In genomic region chr18:46917808-46918600, GRCh38 we compare ENCODE assay signal across 8 cellular contexts. TPM values are rescaled to one million over a fixed set of nuclear protein-coding genes. Genes with fewer than 3 reads are reported as not detected.
DNase-seq lines count a peak whose midpoint lies in the region; ATAC-seq and TF ChIP-seq lines count a peak whose summit lies in the region.

No MANE protein-coding gene starts in this region.

- no peaks in the 10 kb centered on the region for H3K27me3 ChIP-seq in SJCRH30
- H3K27me3 ChIP-seq in lung (ENCODE audit: control insufficient read depth, insufficient read depth): no peaks in the 10 kb centered on the region
- no peaks in the 10 kb centered on the region for H3K27me3 ChIP-seq in testis

- ATAC-seq in HG03025 (IDR thresholded peaks at IDR 0.05; ENCODE audit: low FRiP score, unreplicated experiment) (peak; percentile 13), lung (ENCODE audit: insufficient read depth, low FRiP score) (no peak)

- H3K4me1 ChIP-seq in SJCRH30 (peaks cover 3% of the 10 kb centered on the region; the same call in 1 of the 2 replicates), lung (ENCODE audit: control insufficient read depth in 2 of 2, insufficient read depth in 2 of 2, low read length in 2 of 2) (peaks cover 2 to 11% of the 10 kb centered on the region in 2 donors), testis (no peaks in the 10 kb centered on the region)

- 21 to 30% methylated on average over 33 of the region's 33 CpGs for WGBS in lung, 2 donors
- WGBS in testis, 2 donors: 18 to 20% methylated on average over 29 to 33 of the region's 33 CpGs

- intact Hi-C loops in testis (cut with DNase I; ENCODE audit: low total_unique reads): no loop called here

- H3K4me3 ChIP-seq in SJCRH30 (peak overlapping the region; percentile 88), lung (peak overlapping the region; percentile 96), testis (peak overlapping the region; percentile 74 to 96)

- H3K9me3 ChIP-seq in SJCRH30 (replicated peaks) (no peaks in the 10 kb centered on the region), lung (ENCODE audit: control insufficient read depth in 2 of 2, insufficient read depth in 1 of 2, low read length in 1 of 2) (no peaks in the 10 kb centered on the region), testis (no peaks in the 10 kb centered on the region)

- peak; percentile 21 for DNase-seq in A172 (ENCODE audit: low spot score)
- peak; percentile 78 for DNase-seq in ELF-1 (ENCODE audit: low read depth, low spot score)
- peak; percentile 35 to 58 for DNase-seq in SJCRH30
- DNase-seq in dedifferentiated amniotic fluid mesenchymal stem cell (ENCODE audit: extremely low spot score): peak; percentile 20
- peak; percentile 33 for DNase-seq in lung (ENCODE audit: low spot score)
- DNase-seq in testis: peak; percentile 60
- no peak for DNase-seq in NCI-H748 (lab: John Stamatoyannopoulos, UW; ENCODE audit: unreplicated experiment)

- H3K27ac ChIP-seq in SJCRH30 (peak overlapping the region; percentile 85), lung (ENCODE audit: low read depth in 1 of 2, low read length in 1 of 2) (peak overlapping the region; percentile 82 to 95), testis (peak overlapping the region; percentile 61 to 94)

- H3K36me3 ChIP-seq in SJCRH30: no peaks in the 10 kb centered on the region
- no peaks in the 10 kb centered on the region for H3K36me3 ChIP-seq in lung (ENCODE audit: control insufficient read depth in 2 of 2, insufficient read depth in 2 of 2, low read length in 2 of 2)
- H3K36me3 ChIP-seq in testis (ENCODE audit: low read depth, missing control alignments): no peaks in the 10 kb centered on the region

- TF ChIP-seq CTCF in lung (IDR thresholded peaks at IDR 0.05; ENCODE audit: control extremely low read depth, extremely low read depth): no peak
- TF ChIP-seq CTCF in testis (IDR thresholded peaks at IDR 0.05): no peak

- TF ChIP-seq POLR2A in testis (IDR thresholded peaks at IDR 0.05): no peak

RNA-seq across cellular contexts. Expression of gene KATNAL2, which starts 0.6 kb away (rescaled TPM):
- 3.7 and 5.1 TPM in 2 replicates for total RNA-seq in A172 (2014; rRNA removed; shearing (Covaris generic))
- total RNA-seq in SJCRH30 (2014; rRNA removed; shearing (Covaris generic)): 4.2 and 5.1 TPM in 2 replicates
- total RNA-seq in lung (1 to 10 TPM; 6.4 to 8.0 TPM), testis (10 to 100 TPM; 17.5 to 36.8 TPM)
- polyA plus RNA-seq in lung (1 to 10 TPM; 1.5 to 1.9 TPM), testis (ENCODE audit: insufficient read depth, low read depth, low replicate concordance) (36.2 TPM)

RNA-seq across cellular contexts. Expression of gene PIAS2, which starts 0.7 kb away (rescaled TPM):
- 17.5 and 18.8 TPM in 2 replicates for total RNA-seq in A172 (2014; rRNA removed; shearing (Covaris generic))
- total RNA-seq in SJCRH30 (2014; rRNA removed; shearing (Covaris generic)): 33.2 and 35.8 TPM in 2 replicates
- total RNA-seq in lung (10 to 100 TPM; 31.0 to 47.6 TPM), testis (10 to 100 TPM; 74.6 to 96.7 TPM)
- polyA plus RNA-seq in lung (1 to 10 TPM; 4.2 to 5.0 TPM), testis (ENCODE audit: insufficient read depth, low read depth, low replicate concordance) (318 TPM)
